Comparison of ENCODE assay signal across 25 cellular contexts in genomic region chr12:1984759-1985158, GRCh38.
"Had no signal": no experiment of that assay in that cellular context is flagged by ENCODE, and none has a peak within 500 bp of the region (broad histone marks: within the 10 kb centered on the region; RNA-seq: fewer than 3 reads in every experiment).

No MANE protein-coding gene starts in this region.

- H3K27me3 ChIP-seq: ascending aorta, body of pancreas, MG63 had no signal

- H3K4me3 ChIP-seq: ascending aorta, body of pancreas, MG63 had no signal

- H3K4me1 ChIP-seq: ascending aorta, body of pancreas had no signal

- H3K4me3 Mint-ChIP-seq: activated CD4-positive, alpha-beta T cell treated with anti-CD3 and anti-CD28 coated beads for 36 hours; activated CD8-positive, alpha-beta T cell treated with anti-CD3 and anti-CD28 coated beads for 36 hours; activated naive CD4-positive, alpha-beta T cell treated with anti-CD3 and anti-CD28 coated beads, Interleukin-2, amount 50 U/mL, for 24 hours; activated T-cell treated with anti-CD3 and anti-CD28 coated beads, Interleukin-2, amount 50 U/mL, for 72 hours; T-cell had no signal

- H3K27me3 Mint-ChIP-seq: activated CD4-positive, alpha-beta T cell treated with anti-CD3 and anti-CD28 coated beads for 36 hours; activated CD8-positive, alpha-beta T cell treated with anti-CD3 and anti-CD28 coated beads for 36 hours; activated naive CD4-positive, alpha-beta T cell treated with anti-CD3 and anti-CD28 coated beads, Interleukin-2, amount 50 U/mL, for 24 hours; T-cell had no signal

- H3K9me3 ChIP-seq: body of pancreas had no signal

- ATAC-seq: activated CD4-positive, alpha-beta T cell treated with anti-CD3 and anti-CD28 coated beads for 36 hours; activated CD8-positive, alpha-beta T cell treated with anti-CD3 and anti-CD28 coated beads for 36 hours; activated T-cell treated with anti-CD3 and anti-CD28 coated beads, Interleukin-2, amount 50 U/mL, for 72 hours; body of pancreas; T-cell had no signal

- H3K4me1 Mint-ChIP-seq: activated CD4-positive, alpha-beta T cell treated with anti-CD3 and anti-CD28 coated beads for 36 hours had no signal

- H3K27ac ChIP-seq: ascending aorta, body of pancreas, VCaP had no signal

- DNase-seq: activated CD4-positive, alpha-beta T cell treated with anti-CD3 and anti-CD28 coated beads for 36 hours; activated CD4-positive, alpha-beta T cell treated with anti-CD3 and anti-CD28 coated beads, Interleukin-2, amount 50 U/mL, for 1 hour; activated CD8-positive, alpha-beta memory T cell treated with anti-CD3 and anti-CD28 coated beads, Interleukin-2, amount 50 U/mL, for 4 hours; activated CD8-positive, alpha-beta T cell treated with anti-CD3 and anti-CD28 coated beads for 36 hours; activated T-cell treated with anti-CD3 and anti-CD28 coated beads, Interleukin-2, amount 50 U/mL, for 72 hours; amniotic stem cell; body of pancreas; central memory CD4-positive, alpha-beta T cell; cortex of kidney; MG63; NCI-H1048; NCI-H1417 treated with DMSO at 0.1 percent for 48 hours; NCI-H1694; NCI-H2029; NCI-H226; NCI-H526; NCI-H82; SIG-M5; T-cell; T-helper 2 cell had no signal

- H3K27ac Mint-ChIP-seq: activated CD4-positive, alpha-beta T cell treated with anti-CD3 and anti-CD28 coated beads for 36 hours; activated CD8-positive, alpha-beta T cell treated with anti-CD3 and anti-CD28 coated beads for 36 hours; activated naive CD4-positive, alpha-beta T cell treated with anti-CD3 and anti-CD28 coated beads, Interleukin-2, amount 50 U/mL, for 24 hours; activated T-cell treated with anti-CD3 and anti-CD28 coated beads, Interleukin-2, amount 50 U/mL, for 72 hours; activated T-helper 2 cell treated with anti-CD3 and anti-CD28 coated beads, Interferon-gamma antibody, Interleukin-2, Interleukin-4, amounts not matched to agents 10 μg/mL and 5 μg/mL and 100 μg/mL, durations not matched to agents 14 hours and 24 hours and 36 hours; T-cell had no signal

- FAIRE-seq: bronchial epithelial cell had no signal
